Comparison of ENCODE assay signal across 15 cellular contexts in the genomic region with DNA sequence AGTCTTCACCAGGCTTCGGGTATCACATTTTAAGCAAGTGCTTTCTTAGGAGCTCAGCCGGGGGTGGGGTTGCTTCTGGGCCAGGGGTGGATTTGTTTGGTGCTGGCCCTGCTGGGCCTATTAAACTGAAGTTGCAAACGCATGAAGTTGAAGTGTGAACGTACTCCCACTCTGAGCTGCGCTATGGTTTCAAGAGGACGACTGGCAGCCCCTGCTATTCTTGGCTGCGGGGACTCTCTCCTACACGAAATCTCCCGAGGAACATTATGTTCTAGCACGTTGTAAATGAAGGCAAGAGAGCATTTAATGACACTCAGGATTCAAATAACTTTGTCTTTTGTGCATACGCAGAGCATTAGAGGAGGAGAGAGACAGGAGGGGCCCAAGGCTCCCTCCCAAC.
DNase-seq lines count a peak whose midpoint lies in the region; ATAC-seq and TF ChIP-seq lines count a peak whose summit lies in the region.
"Had no signal": no experiment of that assay in that cellular context is flagged by ENCODE, and none has a peak within 500 bp of the region (broad histone marks: within the 10 kb centered on the region; RNA-seq: fewer than 3 reads in every experiment).

No MANE protein-coding gene starts in this region.

- DNase-seq in astrocyte of the spinal cord (ENCODE audit: low read depth, low spot score) (peak; percentile 15), left ventricle myocardium inferior (peak; percentile 19), osteoblast (ENCODE audit: insufficient read length, low spot score, missing footprints) (no peak), OCI-M1 (lab: John Stamatoyannopoulos, UW) (no peak)
- no peak for DNase-seq in activated T-helper 2 cell treated with anti-CD3 and anti-CD28 coated beads, Interferon-gamma antibody, Interleukin-2, Interleukin-4, amounts not matched to agents 10 μg/mL and 5 μg/mL and 100 μg/mL, durations not matched to agents 14 hours and 24 hours and 36 hours (ENCODE audit: low spot score)
- no peak for DNase-seq in activated CD4-positive, alpha-beta T cell treated with anti-CD3 and anti-CD28 coated beads, Interleukin-2, amount 50 U/mL, for 48 hours
- DNase-seq: BE2C; CD4-positive, alpha-beta memory T cell; GF-D8; GM23248; NCI-H1436 treated with DMSO at 0.1 percent for 48 hours; NCI-H748 treated with DMSO at 0.1 percent for 48 hours; PC-9 had no signal

- H3K27ac ChIP-seq in left ventricle myocardium inferior (replicated peaks) = peak overlapping the region; percentile 53
- no peak overlapping the region for H3K27ac ChIP-seq in osteoblast (ENCODE audit: low read depth, low read length)
- H3K27ac ChIP-seq: GM23248, PC-9 had no signal

- H3K36me3 ChIP-seq in left ventricle myocardium inferior = no peaks in the 10 kb centered on the region
- no peaks in the 10 kb centered on the region for H3K36me3 ChIP-seq in osteoblast (ENCODE audit: insufficient read depth, low read length)
- H3K36me3 ChIP-seq: BE2C had no signal

- no peak overlapping the region for H3K4me3 Mint-ChIP-seq in activated T-helper 2 cell treated with anti-CD3 and anti-CD28 coated beads, Interferon-gamma antibody, Interleukin-2, Interleukin-4, amounts not matched to agents 10 μg/mL and 5 μg/mL and 100 μg/mL, durations not matched to agents 14 hours and 24 hours and 36 hours (ENCODE audit: low read depth)
- H3K4me3 Mint-ChIP-seq: CD4-positive, alpha-beta memory T cell; IgD-negative memory B cell had no signal

- no peaks in the 10 kb centered on the region for H3K9me3 Mint-ChIP-seq in activated T-helper 2 cell treated with anti-CD3 and anti-CD28 coated beads, Interferon-gamma antibody, Interleukin-2, Interleukin-4, amounts not matched to agents 10 μg/mL and 5 μg/mL and 100 μg/mL, durations not matched to agents 14 hours and 24 hours and 36 hours
- H3K9me3 Mint-ChIP-seq: IgD-negative memory B cell had no signal

- H3K4me3 ChIP-seq in astrocyte of the spinal cord (ENCODE audit: low read depth, low read length) (no peak overlapping the region), left ventricle myocardium inferior (no peak overlapping the region), osteoblast (ENCODE audit: insufficient read depth, low read length) (no peak overlapping the region)
- H3K4me3 ChIP-seq: GM23248, PC-9 had no signal

- H3K4me2 ChIP-seq in osteoblast (ENCODE audit: insufficient read depth, low read length) = no peak overlapping the region
- H3K4me2 ChIP-seq: PC-9 had no signal

- H3K9me3 ChIP-seq in left ventricle myocardium inferior (replicated peaks) = no peaks in the 10 kb centered on the region
- no peaks in the 10 kb centered on the region for H3K9me3 ChIP-seq in osteoblast (ENCODE audit: low read depth, low read length)
- H3K9me3 ChIP-seq: BE2C had no signal

- in situ Hi-C loops in astrocyte of the spinal cord (cut with HindIII; ENCODE audit: low sequenced_read_pairs) = no loop called here

- no peaks in the 10 kb centered on the region for H4K20me1 ChIP-seq in osteoblast (ENCODE audit: insufficient read depth, low read length)

- TF ChIP-seq CTCF in astrocyte of the spinal cord (IDR thresholded peaks at IDR 0.05; ENCODE audit: low read depth, low read length) (no peak), left ventricle myocardium inferior (IDR thresholded peaks at IDR 0.05; ENCODE audit: borderline replicate concordance) (no peak), osteoblast (IDR thresholded peaks at IDR 0.05; ENCODE audit: extremely low read depth, low read depth, low read length) (no peak)

- H3K4me1 ChIP-seq in left ventricle myocardium inferior (peaks cover 10% of the 10 kb centered on the region), osteoblast (ENCODE audit: insufficient read depth, low read length) (peaks cover 5% of the 10 kb centered on the region)
- H3K4me1 ChIP-seq: BE2C had no signal

- H3K27me3 ChIP-seq in left ventricle myocardium inferior (ENCODE audit: low read depth) (no peaks in the 10 kb centered on the region), osteoblast (ENCODE audit: insufficient read depth, low read length) (no peaks in the 10 kb centered on the region)
- H3K27me3 ChIP-seq: BE2C had no signal

- H3K27me3 Mint-ChIP-seq in activated T-helper 2 cell treated with anti-CD3 and anti-CD28 coated beads, Interferon-gamma antibody, Interleukin-2, Interleukin-4, amounts not matched to agents 10 μg/mL and 5 μg/mL and 100 μg/mL, durations not matched to agents 14 hours and 24 hours and 36 hours (ENCODE audit: low read depth) = no peaks in the 10 kb centered on the region
- H3K27me3 Mint-ChIP-seq: CD4-positive, alpha-beta memory T cell; IgD-negative memory B cell had no signal

- H3K4me1 Mint-ChIP-seq in activated T-helper 2 cell treated with anti-CD3 and anti-CD28 coated beads, Interferon-gamma antibody, Interleukin-2, Interleukin-4, amounts not matched to agents 10 μg/mL and 5 μg/mL and 100 μg/mL, durations not matched to agents 14 hours and 24 hours and 36 hours (ENCODE audit: low read depth) = no peaks in the 10 kb centered on the region
- H3K4me1 Mint-ChIP-seq: CD4-positive, alpha-beta memory T cell had no signal

- ATAC-seq in GM21381 (IDR thresholded peaks at IDR 0.05; ENCODE audit: unreplicated experiment) = no peak

- H3K36me3 Mint-ChIP-seq in activated T-helper 2 cell treated with anti-CD3 and anti-CD28 coated beads, Interferon-gamma antibody, Interleukin-2, Interleukin-4, amounts not matched to agents 10 μg/mL and 5 μg/mL and 100 μg/mL, durations not matched to agents 14 hours and 24 hours and 36 hours (ENCODE audit: low read depth) = no peaks in the 10 kb centered on the region
- H3K36me3 Mint-ChIP-seq: CD4-positive, alpha-beta memory T cell had no signal

- H2AFZ ChIP-seq in osteoblast (ENCODE audit: low read length) = peak overlapping the region; percentile 33
- H2AFZ ChIP-seq: GM23248, PC-9 had no signal

- H3K27ac Mint-ChIP-seq in activated T-helper 2 cell treated with anti-CD3 and anti-CD28 coated beads, Interferon-gamma antibody, Interleukin-2, Interleukin-4, amounts not matched to agents 10 μg/mL and 5 μg/mL and 100 μg/mL, durations not matched to agents 14 hours and 24 hours and 36 hours = no peak overlapping the region
- H3K27ac Mint-ChIP-seq: CD4-positive, alpha-beta memory T cell; IgD-negative memory B cell had no signal

- intact Hi-C loops in left ventricle myocardium inferior (cut with micrococcal nuclease) = no loop called here
- intact Hi-C loops in activated T-helper 2 cell treated with anti-CD3 and anti-CD28 coated beads, Interferon-gamma antibody, Interleukin-2, Interleukin-4, amounts not matched to agents 10 μg/mL and 5 μg/mL and 100 μg/mL, durations not matched to agents 14 hours and 24 hours and 36 hours (cut with micrococcal nuclease) = no loop called here

- no peaks in the 10 kb centered on the region for H3K79me2 ChIP-seq in osteoblast (ENCODE audit: insufficient read depth, low read length)

Comparison
In these comparisons a context has a peak if more than half of its experiments do, and no peak if none do; other contexts are left out.
1. DNase-seq: peak in astrocyte of the spinal cord (single experiment) and left ventricle myocardium inferior (single experiment); none in osteoblast (single experiment), activated T-helper 2 cell treated with anti-CD3 and anti-CD28 coated beads, Interferon-gamma antibody, Interleukin-2, Interleukin-4, amounts not matched to agents 10 μg/mL and 5 μg/mL and 100 μg/mL, durations not matched to agents 14 hours and 24 hours and 36 hours (single experiment), activated CD4-positive, alpha-beta T cell treated with anti-CD3 and anti-CD28 coated beads, Interleukin-2, amount 50 U/mL, for 48 hours (0 of 2) and OCI-M1 (single experiment).